In genomic region chr15:99197861-99198260, GRCh38 we compare ENCODE assay signal across 20 cellular contexts. TPM values are rescaled to one million over a fixed set of nuclear protein-coding genes. Genes with fewer than 3 reads are reported as not detected.
DNase-seq lines count a peak whose midpoint lies in the region; ATAC-seq and TF ChIP-seq lines count a peak whose summit lies in the region.
"Had no signal": no experiment of that assay in that cellular context is flagged by ENCODE, and none has a peak within 500 bp of the region (broad histone marks: within the 10 kb centered on the region; RNA-seq: fewer than 3 reads in every experiment).

No MANE protein-coding gene starts in this region.

- no peaks in the 10 kb centered on the region for H3K9me3 ChIP-seq in gastrocnemius medialis
- H3K9me3 ChIP-seq: BE2C had no signal

- no peaks in the 10 kb centered on the region for H3K4me1 ChIP-seq in gastrocnemius medialis
- H3K4me1 ChIP-seq: BE2C had no signal

- DNase-seq in EH (ENCODE audit: low read depth) (peak; percentile 33), NCI-H226 (peak; percentile 13), epithelial cell of esophagus (ENCODE audit: low read depth) (peak; percentile 24), kidney epithelial cell (ENCODE audit: low read depth) (peak; percentile 32), gastrocnemius medialis (no peak), NCI-H526 (lab: John Stamatoyannopoulos, UW) (no peak), RKO (ENCODE audit: low spot score) (no peak)
- DNase-seq: BE2C; Calu3; CD4-positive, alpha-beta T cell; DMS53; HCEC 1CT; KG1; NCI-H1048; NCI-H1436 treated with DMSO at 0.1 percent for 48 hours; NCI-H2029 treated with DMSO at 0.1 percent for 48 hours; NCI-H510A treated with DMSO at 0.1 percent for 48 hours; SIG-M5 had no signal

- no peak for TF ChIP-seq CTCF in epithelial cell of esophagus (IDR thresholded peaks at IDR 0.05; ENCODE audit: insufficient read depth, low read depth, low read length, missing control alignments)
- no peak for TF ChIP-seq CTCF in kidney epithelial cell (IDR thresholded peaks at IDR 0.05; ENCODE audit: insufficient read depth, low read length, poor library complexity, severe bottlenecking)
- TF ChIP-seq CTCF in gastrocnemius medialis (IDR thresholded peaks at IDR 0.05 in 4 of 5, conservative IDR thresholded peaks at IDR 0.05 in 1 of 5): no peak

- H3K27me3 ChIP-seq in kidney epithelial cell (ENCODE audit: control insufficient read depth, insufficient read depth, low read length) (no peaks in the 10 kb centered on the region), gastrocnemius medialis (no peaks in the 10 kb centered on the region)
- H3K27me3 ChIP-seq: BE2C had no signal

- intact Hi-C loops in gastrocnemius medialis (cut with DNase I; ENCODE audit: low total_unique reads): no loop called here

- ATAC-seq in gastrocnemius medialis (no peak), HG03045 (IDR thresholded peaks at IDR 0.05; ENCODE audit: unreplicated experiment) (no peak)
- ATAC-seq: Panc1 had no signal

- H3K4me3 ChIP-seq in epithelial cell of esophagus (ENCODE audit: low read length) (no peak overlapping the region), kidney epithelial cell (ENCODE audit: low read depth, low read length) (no peak overlapping the region), gastrocnemius medialis (no peak overlapping the region)

- no peak for TF ChIP-seq POLR2A in gastrocnemius medialis (IDR thresholded peaks at IDR 0.05)

- in situ Hi-C loops in gastrocnemius medialis (cut with MboI; ENCODE audit: low sequenced_read_pairs in 4 of 4): no loop called here

- no peak overlapping the region for H3K27ac ChIP-seq in gastrocnemius medialis

- H3K36me3 ChIP-seq in kidney epithelial cell (ENCODE audit: control insufficient read depth, insufficient read depth, low read length): no peaks in the 10 kb centered on the region
- peaks cover 0 to 19% of the 10 kb centered on the region in 2 donors for H3K36me3 ChIP-seq in gastrocnemius medialis
- H3K36me3 ChIP-seq: BE2C had no signal

RNA-seq across cellular contexts. Expression of gene TTC23, which starts 51.5 kb away (rescaled TPM):
- 11.6 and 14.9 TPM in 2 replicates for total RNA-seq in kidney epithelial cell
- 1 to 10 TPM; 5.6 to 9.9 (median 7.7) TPM for total RNA-seq in gastrocnemius medialis

RNA-seq across cellular contexts. Expression of gene LRRC28, which starts 53.4 kb away (rescaled TPM):
- 28.0 and 34.2 TPM in 2 replicates for total RNA-seq in kidney epithelial cell
- 10 to 100 TPM; 22.0 to 48.5 (median 36.9) TPM for total RNA-seq in gastrocnemius medialis

Comparison
In these comparisons a context has a peak if more than half of its experiments do, and no peak if none do; other contexts are left out.
1. DNase-seq: peak in EH (single experiment), NCI-H226 (single experiment), epithelial cell of esophagus (single experiment) and kidney epithelial cell (single experiment); none in gastrocnemius medialis (0 of 2), NCI-H526 (0 of 2) and RKO (single experiment).